In the genomic region with DNA sequence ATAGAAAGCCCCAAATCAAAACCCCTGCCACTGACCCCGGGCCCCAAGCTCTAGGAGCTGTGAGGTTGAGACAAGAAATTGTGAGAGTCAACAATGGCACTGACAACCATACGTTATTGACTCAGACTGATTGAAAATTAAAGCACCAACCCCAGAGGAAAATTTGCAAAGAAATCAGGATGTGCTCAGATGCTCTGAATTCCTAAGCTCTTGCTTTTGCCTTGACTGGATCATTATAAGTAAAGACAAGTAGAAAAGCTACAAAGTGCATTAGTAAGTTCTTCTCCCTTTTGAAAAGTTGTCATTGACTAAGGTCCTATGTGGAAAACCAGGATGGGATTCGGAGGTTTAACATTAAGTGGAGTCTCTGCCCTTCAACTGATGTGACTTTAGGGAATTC, we compare ENCODE assay signal across 2 cellular contexts.
TF ChIP-seq lines count a peak whose summit lies in the region.

No MANE protein-coding gene starts in this region.

TF ChIP-seq in SK-N-SH, 30 proteins besides CTCF, POLR2A, EP300 and RAD21 (continued from another document):
- no peak for TF ChIP-seq JUND (IDR thresholded peaks at IDR 0.05)

TF ChIP-seq in SK-N-SH treated with all-trans-retinoic acid at 6 μM for 48 hours, 23 proteins besides CTCF, POLR2A, EP300 and RAD21:
- TF ChIP-seq, protein P1, sequence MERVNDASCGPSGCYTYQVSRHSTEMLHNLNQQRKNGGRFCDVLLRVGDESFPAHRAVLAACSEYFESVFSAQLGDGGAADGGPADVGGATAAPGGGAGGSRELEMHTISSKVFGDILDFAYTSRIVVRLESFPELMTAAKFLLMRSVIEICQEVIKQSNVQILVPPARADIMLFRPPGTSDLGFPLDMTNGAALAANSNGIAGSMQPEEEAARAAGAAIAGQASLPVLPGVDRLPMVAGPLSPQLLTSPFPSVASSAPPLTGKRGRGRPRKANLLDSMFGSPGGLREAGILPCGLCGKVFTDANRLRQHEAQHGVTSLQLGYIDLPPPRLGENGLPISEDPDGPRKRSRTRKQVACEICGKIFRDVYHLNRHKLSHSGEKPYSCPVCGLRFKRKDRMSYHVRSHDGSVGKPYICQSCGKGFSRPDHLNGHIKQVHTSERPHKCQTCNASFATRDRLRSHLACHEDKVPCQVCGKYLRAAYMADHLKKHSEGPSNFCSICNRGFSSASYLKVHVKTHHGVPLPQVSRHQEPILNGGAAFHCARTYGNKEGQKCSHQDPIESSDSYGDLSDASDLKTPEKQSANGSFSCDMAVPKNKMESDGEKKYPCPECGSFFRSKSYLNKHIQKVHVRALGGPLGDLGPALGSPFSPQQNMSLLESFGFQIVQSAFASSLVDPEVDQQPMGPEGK (CRISPR knock-in tag; IDR thresholded peaks at IDR 0.05; ENCODE audit: borderline replicate concordance) = no peak
- TF ChIP-seq RARB (CRISPR knock-in tag; IDR thresholded peaks at IDR 0.05) (no peak), ZNF8 (CRISPR knock-in tag; IDR thresholded peaks at IDR 0.05) (no peak), SNAI2 (CRISPR knock-in tag; IDR thresholded peaks at IDR 0.05) (no peak), ZC3H10 (CRISPR knock-in tag; IDR thresholded peaks at IDR 0.05) (no peak), ZNF565 (CRISPR knock-in tag; conservative IDR thresholded peaks at IDR 0.05; ENCODE audit: low read depth) (no peak), TOX (CRISPR knock-in tag; IDR thresholded peaks at IDR 0.05; ENCODE audit: borderline replicate concordance) (no peak), PPARA (CRISPR knock-in tag; IDR thresholded peaks at IDR 0.05; ENCODE audit: borderline replicate concordance) (no peak), BACH2 (CRISPR knock-in tag; IDR thresholded peaks at IDR 0.05; ENCODE audit: borderline replicate concordance) (no peak), ISL1 (CRISPR knock-in tag; IDR thresholded peaks at IDR 0.05) (no peak), ZFP30 (CRISPR knock-in tag; IDR thresholded peaks at IDR 0.05) (no peak), OSR1 (CRISPR knock-in tag; IDR thresholded peaks at IDR 0.05) (no peak), TCF4 (CRISPR knock-in tag; IDR thresholded peaks at IDR 0.05; ENCODE audit: borderline replicate concordance) (no peak)
- TF ChIP-seq, protein P2, sequence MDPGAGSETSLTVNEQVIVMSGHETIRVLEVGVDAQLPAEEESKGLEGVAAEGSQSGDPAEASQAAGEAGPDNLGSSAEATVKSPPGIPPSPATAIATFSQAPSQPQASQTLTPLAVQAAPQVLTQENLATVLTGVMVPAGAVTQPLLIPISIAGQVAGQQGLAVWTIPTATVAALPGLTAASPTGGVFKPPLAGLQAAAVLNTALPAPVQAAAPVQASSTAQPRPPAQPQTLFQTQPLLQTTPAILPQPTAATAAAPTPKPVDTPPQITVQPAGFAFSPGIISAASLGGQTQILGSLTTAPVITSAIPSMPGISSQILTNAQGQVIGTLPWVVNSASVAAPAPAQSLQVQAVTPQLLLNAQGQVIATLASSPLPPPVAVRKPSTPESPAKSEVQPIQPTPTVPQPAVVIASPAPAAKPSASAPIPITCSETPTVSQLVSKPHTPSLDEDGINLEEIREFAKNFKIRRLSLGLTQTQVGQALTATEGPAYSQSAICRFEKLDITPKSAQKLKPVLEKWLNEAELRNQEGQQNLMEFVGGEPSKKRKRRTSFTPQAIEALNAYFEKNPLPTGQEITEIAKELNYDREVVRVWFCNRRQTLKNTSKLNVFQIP (CRISPR knock-in tag; IDR thresholded peaks at IDR 0.05; ENCODE audit: borderline replicate concordance, low read depth) = no peak
TF ChIP-seq in SK-N-SH treated with all-trans-retinoic acid at 6 μM for 48 hours: peak in this region for 0.
